ENCODE assay signal across 14 cellular contexts in genomic region chr6:7697432-7697819, GRCh38. TPM values are rescaled to one million over a fixed set of nuclear protein-coding genes. Genes with fewer than 3 reads are reported as not detected.
DNase-seq lines count a peak whose midpoint lies in the region; ATAC-seq, FAIRE-seq and TF ChIP-seq lines count a peak whose summit lies in the region.
"Had no signal": no experiment of that assay in that cellular context is flagged by ENCODE, and none has a peak within 500 bp of the region (broad histone marks: within the 10 kb centered on the region; RNA-seq: fewer than 3 reads in every experiment).

No MANE protein-coding gene starts in this region.

- H3K9ac ChIP-seq in mammary epithelial cell (ENCODE audit: insufficient read depth, low read length) (peak overlapping the region; percentile 53), kidney (ENCODE audit: low read length in 2 of 2) (no peak overlapping the region)

- in situ Hi-C loops in mammary epithelial cell (cut with MboI; ENCODE audit: low sequenced_read_pairs in 2 of 2): no loop called here

- no TSS peak for BruUV-seq in mammary epithelial cell (replicated peaks; lab: Mats Ljungman, UMichigan)

- H3K36me3 Mint-ChIP-seq in CD8-positive, alpha-beta memory T cell: no peaks in the 10 kb centered on the region
- H3K36me3 Mint-ChIP-seq: activated CD8-positive, alpha-beta memory T cell treated with anti-CD3 and anti-CD28 coated beads, Interleukin-2, amount 10 ng/mL, durations not matched to agents 7 days and 5 days had no signal

- TF ChIP-seq CTCF in mammary epithelial cell (conservative IDR thresholded peaks at IDR 0.05 in 1 of 2, IDR thresholded peaks at IDR 0.05 in 1 of 2; ENCODE audit: extremely low read depth in 1 of 2, insufficient read depth in 1 of 2, low read depth in 1 of 2, low read length in 2 of 2) (no peak), kidney (IDR thresholded peaks at IDR 0.05; ENCODE audit: borderline replicate concordance, extremely low read depth, insufficient read depth) (no peak)

- no peak for FAIRE-seq in kidney (lab: Jason Lieb, UNC)

- H3K4me3 Mint-ChIP-seq in CD8-positive, alpha-beta memory T cell: no peak overlapping the region
- H3K4me3 Mint-ChIP-seq: activated CD8-positive, alpha-beta memory T cell treated with anti-CD3 and anti-CD28 coated beads, Interleukin-2, amount 10 ng/mL, durations not matched to agents 7 days and 5 days; nephron had no signal

- H3K36me3 ChIP-seq in CD8-positive, alpha-beta memory T cell (ENCODE audit: insufficient read depth, low read length): no peaks in the 10 kb centered on the region
- H3K36me3 ChIP-seq in mammary epithelial cell (ENCODE audit: insufficient read depth, low read length) (no peaks in the 10 kb centered on the region), mesodermal cell (ENCODE audit: control insufficient read depth, insufficient read depth, low read length) (no peaks in the 10 kb centered on the region), kidney (ENCODE audit: control insufficient read depth in 1 of 2, insufficient read depth in 2 of 2, low read length in 2 of 2) (no peaks in the 10 kb centered on the region)

- dilution Hi-C loops in mammary epithelial cell (cut with HindIII; ENCODE audit: low sequenced_read_pairs): no loop called here

- no peaks in the 10 kb centered on the region for H3K4me1 ChIP-seq in CD8-positive, alpha-beta memory T cell (ENCODE audit: insufficient read depth, low read length)
- H3K4me1 ChIP-seq in mammary epithelial cell (ENCODE audit: insufficient read depth, low read length) (peaks cover 23% of the 10 kb centered on the region), mesodermal cell (ENCODE audit: control insufficient read depth, insufficient read depth, low read length, poor library complexity, severe bottlenecking) (peaks cover 23% of the 10 kb centered on the region), kidney (ENCODE audit: control insufficient read depth in 1 of 2, insufficient read depth in 1 of 2, low read depth in 1 of 2, low read length in 2 of 2) (no peaks in the 10 kb centered on the region)

- no peaks in the 10 kb centered on the region for H3K27me3 ChIP-seq in CD8-positive, alpha-beta memory T cell (ENCODE audit: insufficient read depth, low read length, poor library complexity, severe bottlenecking)
- H3K27me3 ChIP-seq in mammary epithelial cell (ENCODE audit: insufficient read depth, low read length): no peaks in the 10 kb centered on the region

- WGBS in mammary epithelial cell (ENCODE audit: low coverage, missing lambda C conversion rate): 82% methylated on average over 4 of the region's 4 CpGs
- WGBS in mesodermal cell (ENCODE audit: insufficient coverage in 2 of 2), 2 experiments: 80 to 81% methylated on average over 1 to 2 of the region's 4 CpGs

- H3K27ac Mint-ChIP-seq in CD8-positive, alpha-beta memory T cell: no peak overlapping the region
- H3K27ac Mint-ChIP-seq: activated CD8-positive, alpha-beta memory T cell treated with anti-CD3 and anti-CD28 coated beads, Interleukin-2, amount 10 ng/mL, durations not matched to agents 7 days and 5 days; nephron had no signal

- CTCF ChIA-PET in CD8-positive, alpha-beta memory T cell (lab: Charles Lee): no interaction called here
- CTCF ChIA-PET in mammary epithelial cell (lab: Charles Lee; ENCODE audit: low non-redundant PET): no interaction called here

- no peak overlapping the region for H3K4me3 ChIP-seq in CD8-positive, alpha-beta memory T cell (ENCODE audit: low read length)
- H3K4me3 ChIP-seq in mammary epithelial cell (replicated peaks in 1 of 3; ENCODE audit: insufficient read depth in 1 of 3, low read depth in 2 of 3, low read length in 3 of 3) (no peak overlapping the region), mesodermal cell (ENCODE audit: extremely low read depth, insufficient read depth, low read length, poor library complexity, severe bottlenecking) (no peak overlapping the region), kidney (ENCODE audit: low read length in 2 of 2) (no peak overlapping the region)

- H3K4me2 ChIP-seq in mammary epithelial cell (ENCODE audit: insufficient read depth, low read depth, low read length): peak overlapping the region; percentile 64

- H3K79me2 ChIP-seq in mammary epithelial cell (ENCODE audit: insufficient read depth, low read length): no peaks in the 10 kb centered on the region

- POLR2A ChIA-PET in CD8-positive, alpha-beta memory T cell (lab: Charles Lee): no interaction called here

- peaks cover 8 to 37% of the 10 kb centered on the region in 2 donors for H3K27me3 Mint-ChIP-seq in CD8-positive, alpha-beta memory T cell

- H2AFZ ChIP-seq in mammary epithelial cell (ENCODE audit: low read depth, low read length): peak overlapping the region; percentile 79

- H3K27ac ChIP-seq in CD8-positive, alpha-beta memory T cell (ENCODE audit: low read depth, low read length): peak overlapping the region; percentile 60
- H3K27ac ChIP-seq in mammary epithelial cell (ENCODE audit: insufficient read depth, low read depth, low read length) (peak overlapping the region; percentile 87), mesodermal cell (ENCODE audit: low read depth, low read length, severe bottlenecking) (peak overlapping the region; percentile 88), kidney (ENCODE audit: low read depth in 2 of 2, low read length in 2 of 2) (no peak overlapping the region)

- no peaks in the 10 kb centered on the region for H3K9me3 ChIP-seq in CD8-positive, alpha-beta memory T cell (ENCODE audit: low read length)
- H3K9me3 ChIP-seq in mammary epithelial cell (replicated peaks; ENCODE audit: insufficient read depth, low read length) (no peaks in the 10 kb centered on the region), mesodermal cell (ENCODE audit: control insufficient read depth, low read length) (peaks cover 6% of the 10 kb centered on the region), kidney (ENCODE audit: control insufficient read depth in 1 of 2, low read length in 2 of 2) (no peaks in the 10 kb centered on the region)
- H3K9me3 ChIP-seq: Caco-2 had no signal

- intact Hi-C loops in mammary epithelial cell (cut with micrococcal nuclease) (loop anchor here (5.0 kb wide), 1 partner anchor 55 kb away; no protein-coding TSS in a partner anchor), kidney (cut with DNase I) (no loop called here)

- no peak for ATAC-seq in GM18867 (IDR thresholded peaks at IDR 0.05; ENCODE audit: unreplicated experiment)
- ATAC-seq: activated CD8-positive, alpha-beta memory T cell treated with anti-CD3 and anti-CD28 coated beads, Interleukin-2, amount 10 ng/mL, durations not matched to agents 7 days and 5 days had no signal

- no peaks in the 10 kb centered on the region for H3K9me3 Mint-ChIP-seq in CD8-positive, alpha-beta memory T cell
- H3K9me3 Mint-ChIP-seq: nephron had no signal

- DNase-seq in CD8-positive, alpha-beta memory T cell: no peak
- DNase-seq in HT1080 (ENCODE audit: low read depth) (peak; percentile 15), mammary epithelial cell (peak; percentile 35), kidney (no peak), NCI-H187 treated with DMSO at 0.1 percent for 48 hours (lab: John Stamatoyannopoulos, UW) (no peak), mucosa of gallbladder (ENCODE audit: low spot score) (no peak)
- DNase-seq: activated CD8-positive, alpha-beta memory T cell treated with anti-CD3 and anti-CD28 coated beads, Interleukin-2, amount 10 ng/mL, durations not matched to agents 7 days and 5 days; head of caudate nucleus; NCI-H1105 treated with DMSO at 0.1 percent for 48 hours; NCI-H446 treated with DMSO at 0.1 percent for 48 hours had no signal

- no peaks in the 10 kb centered on the region for H3K4me1 Mint-ChIP-seq in CD8-positive, alpha-beta memory T cell

- no peaks in the 10 kb centered on the region for H4K20me1 ChIP-seq in mammary epithelial cell (ENCODE audit: insufficient read depth, low read length)

RNA-seq across cellular contexts. Expression of gene BMP6, which starts 28.5 kb away (rescaled TPM):
- not detected for total RNA-seq in CD8-positive, alpha-beta memory T cell
- polyA plus RNA-seq in CD8-positive, alpha-beta memory T cell: not detected
- 3.2 and 4.0 TPM in 2 replicates for total RNA-seq in HT1080 (2014; rRNA removed; shearing (Covaris generic))
- polyA plus RNA-seq in HT1080 (2015; cell fraction: cytosol; rRNA removed): 11.3 and 13.7 TPM in 2 replicates
- 12.3 and 14.0 TPM in 2 replicates for polyA plus RNA-seq in HT1080 (2015; cell fraction: nucleus; rRNA removed)
- 1 to 10 TPM in 1 of 2 donors, under 1 TPM in 1; 0.33 to 1.2 TPM for total RNA-seq in mammary epithelial cell
- polyA plus RNA-seq in mammary epithelial cell: 4.2 TPM
- 12.1 TPM for polyA minus RNA-seq in mammary epithelial cell
- polyA plus RNA-seq in mesodermal cell (2013, experiment 1 of 2): 17.9 TPM
- polyA plus RNA-seq in mesodermal cell (2013, experiment 2 of 2): 16.8 TPM
- 10.0 TPM for total RNA-seq in kidney
- 5.0 TPM for polyA plus RNA-seq in kidney (ENCODE audit: insufficient read depth, low read depth, low replicate concordance)
- total RNA-seq in mucosa of gallbladder: 7.3 TPM
- total RNA-seq: activated CD8-positive, alpha-beta memory T cell treated with anti-CD3 and anti-CD28 coated beads, Interleukin-2, amount 10 ng/mL, durations not matched to agents 7 days and 5 days had no signal

Comparison
In these comparisons a context has a peak if more than half of its experiments do, and no peak if none do; other contexts are left out.
1. DNase-seq: peak in HT1080 (single experiment) and mammary epithelial cell (single experiment); none in CD8-positive, alpha-beta memory T cell (0 of 5), kidney (single experiment), NCI-H187 treated with DMSO at 0.1 percent for 48 hours (single experiment) and mucosa of gallbladder (single experiment).
2. H3K27ac ChIP-seq: peak in CD8-positive, alpha-beta memory T cell (single experiment), mammary epithelial cell (single experiment) and mesodermal cell (single experiment); none in kidney (0 of 2).